ENCODE assay signal across 8 cellular contexts in the genomic region with DNA sequence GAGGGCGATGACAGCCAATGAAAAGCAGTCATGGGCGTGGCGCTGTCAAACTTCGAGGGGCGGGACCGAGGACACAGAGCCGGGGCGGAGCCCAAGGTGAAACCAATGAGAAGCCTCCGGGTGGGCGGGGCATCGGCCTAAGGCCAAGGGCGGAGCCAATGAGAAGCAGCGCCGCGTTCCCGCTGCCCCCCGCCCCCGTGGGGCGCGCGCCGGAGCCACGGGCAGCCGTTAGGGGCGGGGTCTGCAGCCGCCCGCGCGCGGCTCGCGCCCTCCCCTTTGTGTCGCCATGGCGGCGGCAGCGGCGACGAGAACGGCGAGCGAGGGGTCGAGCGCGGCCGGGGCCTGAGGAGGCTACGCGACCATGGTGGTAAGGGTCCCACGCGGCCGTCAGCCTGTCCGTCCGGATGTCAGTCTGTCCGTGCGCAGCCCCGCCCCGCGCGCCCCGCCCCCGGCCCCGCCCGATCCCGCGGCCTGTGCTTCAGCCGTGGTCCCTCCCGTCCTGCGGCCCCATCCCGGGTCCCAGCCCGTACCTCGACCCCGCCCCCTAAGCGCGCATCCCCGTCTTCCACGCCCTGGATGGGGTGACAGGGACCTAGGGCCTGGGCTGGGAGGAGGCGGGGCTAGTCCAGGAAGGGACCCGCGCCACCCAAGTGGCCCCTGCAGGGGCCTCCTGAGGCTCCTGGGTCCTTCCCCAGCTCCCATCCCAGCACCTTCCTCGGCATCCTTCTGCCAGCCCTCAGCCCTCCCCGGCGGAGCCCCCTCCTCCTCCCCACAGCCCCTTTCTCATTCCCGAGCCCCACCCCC. TPM values are rescaled to one million over a fixed set of nuclear protein-coding genes. Genes with fewer than 3 reads are reported as not detected.
A peak's percentile ranks its signal among the peaks of the same experiment; 100 is the strongest.
DNase-seq lines count a peak whose midpoint lies in the region; ATAC-seq and TF ChIP-seq lines count a peak whose summit lies in the region.

Gene ARHGAP33 (plus strand): TSS at position 267 of the 804 bp plus-strand sequence. CDS start 95 bp downstream, at position 362.

- no peaks in the 10 kb centered on the region for H3K27me3 Mint-ChIP-seq in activated CD4-positive, alpha-beta T cell treated with anti-CD3 and anti-CD28 coated beads, Interleukin-2, amount 10 ng/mL, durations not matched to agents 24 days and 14 days

- peak within 1 kb of the TSS; percentile 88 for H3K4me3 Mint-ChIP-seq in activated CD4-positive, alpha-beta T cell treated with anti-CD3 and anti-CD28 coated beads, Interleukin-2, amount 10 ng/mL, durations not matched to agents 24 days and 14 days

- intact Hi-C loops in activated CD4-positive, alpha-beta T cell treated with anti-CD3 and anti-CD28 coated beads, Interleukin-2, amount 10 ng/mL, durations not matched to agents 24 days and 14 days (cut with micrococcal nuclease): loop anchor here (1.0 to 5.0 kb wide), 6 partner anchors 17 to 156 kb away; partner anchors contain the start of genes APLP1, PROSER3, PSENEN and U2AF1L4

- ATAC-seq in GM19372 (IDR thresholded peaks at IDR 0.05; ENCODE audit: low read depth, unreplicated experiment) (peak; percentile 96), HG03521 (IDR thresholded peaks at IDR 0.05; ENCODE audit: unreplicated experiment) (peak; percentile 93)

- peaks cover 26% of the 10 kb centered on the region for H3K4me1 Mint-ChIP-seq in activated CD4-positive, alpha-beta T cell treated with anti-CD3 and anti-CD28 coated beads, Interleukin-2, amount 10 ng/mL, durations not matched to agents 24 days and 14 days

- peak within 1 kb of the TSS; percentile 71 for H3K27ac Mint-ChIP-seq in activated CD4-positive, alpha-beta T cell treated with anti-CD3 and anti-CD28 coated beads, Interleukin-2, amount 10 ng/mL, durations not matched to agents 24 days and 14 days

- DNase-seq in NCI-H69 (lab: John Stamatoyannopoulos, UW) (peak; percentile 100), coronary artery (ENCODE audit: low spot score) (peak; percentile 98), left kidney (ENCODE audit: low read depth, low spot score) (peak; percentile 99)
- DNase-seq in activated CD4-positive, alpha-beta T cell treated with anti-CD3 and anti-CD28 coated beads, Interleukin-2, amount 10 ng/mL, durations not matched to agents 24 days and 14 days: peak; percentile 100
- peak; percentile 99 for DNase-seq in stimulated activated CD4-positive, alpha-beta T cell treated with anti-CD3 and anti-CD28 coated beads, Interleukin-1b, Interleukin-23, amount 100 ng/mL, for 48 hours

- no peaks in the 10 kb centered on the region for H3K9me3 Mint-ChIP-seq in activated CD4-positive, alpha-beta T cell treated with anti-CD3 and anti-CD28 coated beads, Interleukin-2, amount 10 ng/mL, durations not matched to agents 24 days and 14 days

- H3K36me3 Mint-ChIP-seq in activated CD4-positive, alpha-beta T cell treated with anti-CD3 and anti-CD28 coated beads, Interleukin-2, amount 10 ng/mL, durations not matched to agents 24 days and 14 days (ENCODE audit: low read depth): peaks cover 8% of the 10 kb centered on the region

- peak within 1 kb of the TSS; percentile 98 for H3K4me3 ChIP-seq in coronary artery

- H3K27ac ChIP-seq in C4-2B (peak within 1 kb of the TSS; percentile 84), coronary artery (peak within 1 kb of the TSS; percentile 42 to 64)

- TF ChIP-seq CTCF in C4-2B (conservative IDR thresholded peaks at IDR 0.05) (no peak), coronary artery (IDR thresholded peaks at IDR 0.05) (no peak)

RNA-seq across cellular contexts. Expression of gene ARHGAP33, which starts in this region (rescaled TPM):
- total RNA-seq in activated CD4-positive, alpha-beta T cell treated with anti-CD3 and anti-CD28 coated beads, Interleukin-2, amount 10 ng/mL, durations not matched to agents 24 days and 14 days: 24.6 and 26.4 TPM in 2 replicates

Comparison
In these comparisons a context has a peak if more than half of its experiments do, and no peak if none do; other contexts are left out.
1. Peak in every context shown above with its lines: DNase-seq, ATAC-seq, H3K4me3 ChIP-seq and H3K27ac ChIP-seq.